Comparison of ENCODE assay signal across 12 cellular contexts in genomic region chr4:158410272-158410671, GRCh38.
DNase-seq lines count a peak whose midpoint lies in the region; ATAC-seq and TF ChIP-seq lines count a peak whose summit lies in the region.
"Had no signal": no experiment of that assay in that cellular context is flagged by ENCODE, and none has a peak within 500 bp of the region (broad histone marks: within the 10 kb centered on the region; RNA-seq: fewer than 3 reads in every experiment).

No MANE protein-coding gene starts in this region.

- no peak for ATAC-seq in GM21515 (IDR thresholded peaks at IDR 0.05; ENCODE audit: unreplicated experiment)
- no peak for ATAC-seq in body of pancreas

- DNase-seq in AG08396 (ENCODE audit: low spot score) (peak; percentile 46), H7 (peak; percentile 22), RPMI7951 (ENCODE audit: low read depth) (peak; percentile 15), fibroblast of peridontal ligament (ENCODE audit: extremely low read depth) (peak; percentile 74), body of pancreas (no peak), GM20000 (ENCODE audit: low spot score) (no peak)
- no peak for DNase-seq in activated CD4-positive, alpha-beta T cell treated with anti-CD3 and anti-CD28 coated beads, Interleukin-2, amount 50 U/mL, for 1 hour
- DNase-seq: activated T-cell treated with anti-CD3 and anti-CD28 coated beads, Interleukin-2, amount 50 U/mL, for 1 hour; islet precursor cell; NCI-H1417 treated with DMSO at 0.1 percent for 48 hours; small intestine had no signal

- H3K4me1 ChIP-seq in body of pancreas = no peaks in the 10 kb centered on the region

- intact Hi-C loops in body of pancreas (cut with DNase I) = no loop called here

- WGBS in body of pancreas, 2 donors = 75 to 78% methylated on average over 3 of the region's 3 CpGs

- no peak overlapping the region for H3K4me3 ChIP-seq in H7 (ENCODE audit: insufficient read depth, low read depth, low read length)
- no peak overlapping the region for H3K4me3 ChIP-seq in body of pancreas

- TF ChIP-seq CTCF in body of pancreas (IDR thresholded peaks at IDR 0.05) = no peak
- no peak for TF ChIP-seq CTCF in GM20000 (IDR thresholded peaks at IDR 0.05; ENCODE audit: extremely low read depth, missing control alignments)

- no peak for TF ChIP-seq POLR2A in body of pancreas (IDR thresholded peaks at IDR 0.05)

- H3K9me3 ChIP-seq in body of pancreas = no peaks in the 10 kb centered on the region

- no peak overlapping the region for H3K27ac ChIP-seq in body of pancreas

- H3K27me3 ChIP-seq in H7 (ENCODE audit: control insufficient read depth, insufficient read depth, low read length) = no peaks in the 10 kb centered on the region
- no peaks in the 10 kb centered on the region for H3K27me3 ChIP-seq in body of pancreas

- H3K36me3 ChIP-seq in H7 (replicated peaks; ENCODE audit: control insufficient read depth, insufficient read depth, low read length) = no peaks in the 10 kb centered on the region
- no peaks in the 10 kb centered on the region for H3K36me3 ChIP-seq in body of pancreas (replicated peaks in 1 of 2; ENCODE audit: insufficient read depth in 1 of 2, low read depth in 2 of 2)

Comparison
In these comparisons a context has a peak if more than half of its experiments do, and no peak if none do; other contexts are left out.
1. DNase-seq: peak in AG08396 (single experiment), H7 (single experiment), RPMI7951 (single experiment) and fibroblast of peridontal ligament (single experiment); none in activated CD4-positive, alpha-beta T cell treated with anti-CD3 and anti-CD28 coated beads, Interleukin-2, amount 50 U/mL, for 1 hour (single experiment), body of pancreas (0 of 4) and GM20000 (single experiment).